ENCODE assay signal across 8 cellular contexts in the genomic region with DNA sequence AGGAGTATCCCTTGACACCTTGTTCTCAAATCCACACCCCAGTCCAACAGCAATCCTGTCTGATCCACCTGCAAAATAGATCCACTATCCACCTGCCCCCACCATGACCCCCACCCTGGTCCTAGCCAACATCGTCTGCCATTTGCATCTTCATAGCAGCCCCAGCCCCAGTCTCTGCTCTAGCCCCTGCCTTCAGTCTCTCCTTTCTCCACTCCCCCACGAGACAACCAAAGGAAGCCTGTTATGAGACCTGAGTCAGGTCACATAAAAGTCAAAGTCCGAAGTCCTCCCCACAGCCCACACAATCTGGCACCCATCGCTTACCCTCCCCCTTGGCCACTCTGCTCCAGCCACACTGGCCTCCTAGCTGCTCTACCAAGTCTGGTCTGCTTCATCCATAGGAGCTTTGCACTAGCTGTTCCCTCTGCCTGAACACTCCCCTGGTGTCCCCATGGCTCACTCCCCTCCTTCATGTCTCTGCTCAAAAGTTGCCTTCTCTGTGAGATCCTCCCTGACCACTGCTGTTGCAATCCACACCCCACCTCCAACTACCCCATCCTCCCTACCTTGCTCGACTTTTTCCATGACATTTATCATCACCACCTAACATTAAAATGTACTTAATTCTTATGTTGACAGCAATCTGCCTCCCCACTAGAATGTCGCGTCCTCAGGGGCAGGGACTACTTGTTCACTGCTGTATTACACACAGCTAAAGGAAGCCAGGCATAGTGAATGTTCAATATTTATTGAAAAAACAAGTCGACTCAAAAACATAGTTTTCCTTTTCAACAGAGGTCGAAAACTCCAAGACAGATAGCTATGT. TPM values are rescaled to one million over a fixed set of nuclear protein-coding genes. Genes with fewer than 3 reads are reported as not detected.
DNase-seq lines count a peak whose midpoint lies in the region; ATAC-seq, FAIRE-seq and TF ChIP-seq lines count a peak whose summit lies in the region.

No MANE protein-coding gene starts in this region.

- ATAC-seq in HG03139 (IDR thresholded peaks at IDR 0.05; ENCODE audit: unreplicated experiment), result no peak

- TF ChIP-seq POLR2A in stomach (IDR thresholded peaks at IDR 0.05), result peak in 3 of 4 donors; percentile 79 to 85 (median 80)

- peak; percentile 40 to 51 for DNase-seq in Kasumi-1 (lab: John Stamatoyannopoulos, UW)
- no peak for DNase-seq in kidney
- DNase-seq in stomach, result peak; percentile 86
- DNase-seq in DMS114 treated with DMSO at 0.1 percent for 48 hours (lab: John Stamatoyannopoulos, UW; ENCODE audit: unreplicated experiment), result no peak
- DNase-seq in NCI-H1105 (lab: John Stamatoyannopoulos, UW), result no peak

- peak overlapping the region; percentile 84 to 100 (median 97) for H3K4me2 ChIP-seq in BLaER1 treated with 17β-estradiol and CSF1 and Interleukin-3, amounts not matched to agents 10 nM and 100 nM

- peak overlapping the region; percentile 95 to 100 (median 98) for H3K9ac ChIP-seq in BLaER1 treated with 17β-estradiol and CSF1 and Interleukin-3, amounts not matched to agents 10 nM and 100 nM
- peak overlapping the region; percentile 38 to 77 for H3K9ac ChIP-seq in kidney (ENCODE audit: low read length in 2 of 2)

- H3K4me1 ChIP-seq in BLaER1 treated with 17β-estradiol and CSF1 and Interleukin-3, amounts not matched to agents 10 nM and 100 nM, result peaks cover 33 to 64% (median 38%) of the 10 kb centered on the region in 10 experiments
- H3K4me1 ChIP-seq in kidney (ENCODE audit: control insufficient read depth in 1 of 2, insufficient read depth in 1 of 2, low read depth in 1 of 2, low read length in 2 of 2), result peaks cover 20 to 26% of the 10 kb centered on the region in 2 donors
- peaks cover 23 to 71% (median 59%) of the 10 kb centered on the region in 4 donors for H3K4me1 ChIP-seq in stomach

- H4K20me1 ChIP-seq in BLaER1 treated with 17β-estradiol and CSF1 and Interleukin-3, amounts not matched to agents 10 nM and 100 nM, result peaks cover 27 to 55% (median 50%) of the 10 kb centered on the region in 11 experiments

- intact Hi-C loops in kidney (cut with DNase I) (no loop called here), stomach (cut with DNase I; ENCODE audit: low total_unique reads) (no loop called here)

- H3K36me3 ChIP-seq in BLaER1 treated with 17β-estradiol and CSF1 and Interleukin-3, amounts not matched to agents 10 nM and 100 nM, result peaks cover 23 to 44% (median 35%) of the 10 kb centered on the region in 11 experiments
- H3K36me3 ChIP-seq in kidney (ENCODE audit: control insufficient read depth in 1 of 2, insufficient read depth in 2 of 2, low read length in 2 of 2) (peaks cover 6 to 22% of the 10 kb centered on the region in 2 donors), stomach (peaks cover 15 to 23% (median 21%) of the 10 kb centered on the region in 4 donors)

- H3K27ac ChIP-seq in BLaER1 treated with 17β-estradiol and CSF1 and Interleukin-3, amounts not matched to agents 10 nM and 100 nM, result peak overlapping the region; percentile 93 to 100 (median 99)
- H3K27ac ChIP-seq in angular gyrus (ENCODE audit: low read depth, low read length) (peak overlapping the region; percentile 89), kidney (ENCODE audit: low read depth in 2 of 2, low read length in 2 of 2) (peak overlapping the region; percentile 95 to 98), stomach (peak overlapping the region; percentile 92 to 100 (median 98))

- FAIRE-seq in kidney (lab: Jason Lieb, UNC), result no peak

- no peak for TF ChIP-seq EP300 in stomach (IDR thresholded peaks at IDR 0.05)

- H3K4me3 ChIP-seq in BLaER1 treated with 17β-estradiol and CSF1 and Interleukin-3, amounts not matched to agents 10 nM and 100 nM, result peak overlapping the region; percentile 1 to 100 (median 96); a peak in 18 of 20 replicates
- H3K4me3 ChIP-seq in kidney (ENCODE audit: low read length in 2 of 2) (peak overlapping the region; percentile 66 to 99), stomach (peak overlapping the region; percentile 91 to 95 (median 93))

- peaks cover 0 to 18% (median 0%) of the 10 kb centered on the region in 11 experiments; a peak in 7 of 22 replicates for H3K9me3 ChIP-seq in BLaER1 treated with 17β-estradiol and CSF1 and Interleukin-3, amounts not matched to agents 10 nM and 100 nM (replicated peaks in 1 of 11)
- H3K9me3 ChIP-seq in kidney (ENCODE audit: control insufficient read depth in 1 of 2, low read length in 2 of 2), result no peaks in the 10 kb centered on the region
- H3K9me3 ChIP-seq in stomach, result no peaks in the 10 kb centered on the region

- no peaks in the 10 kb centered on the region for H3K27me3 ChIP-seq in BLaER1 treated with 17β-estradiol and CSF1 and Interleukin-3, amounts not matched to agents 10 nM and 100 nM
- H3K27me3 ChIP-seq in stomach, result no peaks in the 10 kb centered on the region

- TF ChIP-seq CTCF in kidney (IDR thresholded peaks at IDR 0.05; ENCODE audit: borderline replicate concordance, extremely low read depth, insufficient read depth) (no peak), stomach (IDR thresholded peaks at IDR 0.05) (peak in 1 of 7 experiments; percentile 9)

- 6 to 11% (median 8%) methylated on average over 9 of the region's 9 CpGs for WGBS in stomach, 5 donors

RNA-seq across cellular contexts. Expression of a gene that starts 1.2 kb away (rescaled TPM):
- total RNA-seq in kidney (29.7 TPM), stomach (10 to 100 TPM in 2 of 5 donors, 1 to 10 TPM in 3; 1.4 to 20.2 (median 8.5) TPM)
- polyA plus RNA-seq in kidney (ENCODE audit: insufficient read depth, low read depth, low replicate concordance) (8.5 TPM), stomach (1 to 10 TPM; 4.6 to 6.3 (median 4.9) TPM)

RNA-seq across cellular contexts. Expression of a gene that starts 4.6 kb away (rescaled TPM):
- total RNA-seq in kidney, result 132 TPM
- polyA plus RNA-seq in kidney (ENCODE audit: insufficient read depth, low read depth, low replicate concordance), result 87.9 TPM
- total RNA-seq in stomach, result 1,000 to 10,000 TPM in 1 of 5 donors, 100 to 1,000 TPM in 3, 10 to 100 TPM in 1; 26.1 to 1,667 (median 340) TPM
- polyA plus RNA-seq in stomach, result 100 to 1,000 TPM; 127 to 150 (median 136) TPM

RNA-seq across cellular contexts. Expression of a gene that starts 20.0 kb away (rescaled TPM):
- total RNA-seq in kidney (50.4 TPM), stomach (10 to 100 TPM in 4 of 5 donors, 1 to 10 TPM in 1; 6.4 to 91.0 (median 23.0) TPM)
- polyA plus RNA-seq in kidney (ENCODE audit: insufficient read depth, low read depth, low replicate concordance) (32.4 TPM), stomach (10 to 100 TPM; 20.4 to 22.1 (median 20.5) TPM)

RNA-seq across cellular contexts. Expression of a gene that starts 20.3 kb away (rescaled TPM):
- total RNA-seq in kidney, result 37.1 TPM
- polyA plus RNA-seq in kidney (ENCODE audit: insufficient read depth, low read depth, low replicate concordance), result 54.0 TPM
- total RNA-seq in stomach, result 10 to 100 TPM in 3 of 5 donors, 1 to 10 TPM in 2; 7.0 to 77.2 (median 21.4) TPM
- 10 to 100 TPM; 31.7 to 49.0 (median 32.2) TPM for polyA plus RNA-seq in stomach

RNA-seq across cellular contexts. Expression of a gene that starts 24.5 kb away (rescaled TPM):
- 1,461 TPM for total RNA-seq in kidney
- 1,965 TPM for polyA plus RNA-seq in kidney (ENCODE audit: insufficient read depth, low read depth, low replicate concordance)
- 1,000 to 10,000 TPM in 3 of 5 donors, 100 to 1,000 TPM in 1, 10 to 100 TPM in 1; 69.0 to 2,451 (median 1,419) TPM for total RNA-seq in stomach
- 1,000 to 10,000 TPM; 3,264 to 4,294 (median 3,586) TPM for polyA plus RNA-seq in stomach

Comparison
In these comparisons a context has a peak if more than half of its experiments do, and no peak if none do; other contexts are left out.
1. DNase-seq: peak in Kasumi-1 (2 of 2) and stomach (single experiment); none in kidney (single experiment), DMS114 treated with DMSO at 0.1 percent for 48 hours (single experiment) and NCI-H1105 (single experiment).
2. Peak in every context shown above with its lines, with median percentiles within 50 percentile points of each other: H3K27ac ChIP-seq and H3K4me3 ChIP-seq.